Comparison of ENCODE assay signal across 18 cellular contexts in genomic region chr10:123297175-123297574, GRCh38.
DNase-seq lines count a peak whose midpoint lies in the region; ATAC-seq and TF ChIP-seq lines count a peak whose summit lies in the region.
"Had no signal": no experiment of that assay in that cellular context is flagged by ENCODE, and none has a peak within 500 bp of the region (broad histone marks: within the 10 kb centered on the region; RNA-seq: fewer than 3 reads in every experiment).

No MANE protein-coding gene starts in this region.

- H3K36me3 ChIP-seq in HEK293 (ENCODE audit: control insufficient read depth in 2 of 2, insufficient read depth in 1 of 2, low read length in 2 of 2) (no peaks in the 10 kb centered on the region), HAP-1 (replicated peaks) (no peaks in the 10 kb centered on the region)
- H3K36me3 ChIP-seq: BE2C had no signal

- peaks cover 0 to 2% of the 10 kb centered on the region in 2 donors for H3K36me3 Mint-ChIP-seq in activated naive CD4-positive, alpha-beta T cell treated with anti-CD3 and anti-CD28 coated beads, Interleukin-2, amount 50 U/mL, for 72 hours

- ATAC-seq in activated naive CD4-positive, alpha-beta T cell treated with anti-CD3 and anti-CD28 coated beads, Interleukin-2, amount 50 U/mL, for 72 hours = no peak

- H3K4me1 ChIP-seq in HEK293 (ENCODE audit: control insufficient read depth, insufficient read depth, low read length) = peaks cover 4% of the 10 kb centered on the region; the same call in 1 of the 2 replicates
- no peaks in the 10 kb centered on the region for H3K4me1 ChIP-seq in HAP-1
- H3K4me1 ChIP-seq: Caco-2 had no signal

- H3K27ac Mint-ChIP-seq in activated naive CD4-positive, alpha-beta T cell treated with anti-CD3 and anti-CD28 coated beads, Interleukin-2, amount 50 U/mL, for 72 hours = no peak overlapping the region
- H3K27ac Mint-ChIP-seq: CD4-positive, alpha-beta T cell; HFFc6 had no signal

- TF ChIP-seq CTCF in HEK293 (tag by site-specific recombination; IDR thresholded peaks at IDR 0.05) = no peak

- H3K9me3 ChIP-seq in HEK293 (ENCODE audit: control insufficient read depth, insufficient read depth, low read depth, low read length) = no peaks in the 10 kb centered on the region
- no peaks in the 10 kb centered on the region for H3K9me3 ChIP-seq in HAP-1
- H3K9me3 ChIP-seq: BE2C, Caco-2 had no signal

- H3K27ac ChIP-seq in HEK293 (ENCODE audit: extremely low read depth, low read depth, low read length) = no peak overlapping the region
- H3K27ac ChIP-seq: GM23248 had no signal

- in situ Hi-C loops in HAP-1 (cut with MboI; ENCODE audit: low sequenced_read_pairs) = no loop called here

- peaks cover 0 to 10% of the 10 kb centered on the region in 2 donors for H3K9me3 Mint-ChIP-seq in activated naive CD4-positive, alpha-beta T cell treated with anti-CD3 and anti-CD28 coated beads, Interleukin-2, amount 50 U/mL, for 72 hours
- H3K9me3 Mint-ChIP-seq: CD4-positive, alpha-beta T cell had no signal

- H3K27me3 ChIP-seq in HAP-1 (ENCODE audit: low read depth) = no peaks in the 10 kb centered on the region
- H3K27me3 ChIP-seq: BE2C had no signal

- DNase-seq in MV-4-11 (lab: John Stamatoyannopoulos, UW) = peak; percentile 61
- DNase-seq in left kidney (ENCODE audit: low read depth, low spot score) = peak; percentile 40
- DNase-seq in activated naive CD4-positive, alpha-beta T cell treated with anti-CD3 and anti-CD28 coated beads, Interleukin-2, amount 50 U/mL, for 72 hours (ENCODE audit: low spot score in 2 of 2) = no peak
- no peak for DNase-seq in DMS53 treated with DMSO at 0.1 percent for 48 hours (lab: John Stamatoyannopoulos, UW; ENCODE audit: unreplicated experiment)
- DNase-seq in NK-92 treated with Interleukin-12 subunit alpha and Interleukin-12 subunit beta, amount 100 ng/mL, for 24 hours (lab: John Stamatoyannopoulos, UW) = no peak
- no peak for DNase-seq in HAP-1 (ENCODE audit: low spot score in 2 of 2)
- DNase-seq: ACHN; BE2C; C1 segment of cervical spinal cord; Caco-2; CD4-positive, alpha-beta T cell; DMS79; GDM1; GM23248; HCEC 1CT; HFFc6; KG1 had no signal

- CTCF ChIA-PET in HEK293 (lab: Yijun Ruan, JAX) = no interaction called here

- POLR2A ChIA-PET in HEK293 (lab: Yijun Ruan, JAX) = no interaction called here

- H3K4me3 ChIP-seq in HEK293 (ENCODE audit: low read depth, low read length) (no peak overlapping the region), HAP-1 (no peak overlapping the region)
- H3K4me3 ChIP-seq: GM23248 had no signal

TF ChIP-seq in HEK293, 187 proteins besides CTCF, POLR2A, EP300 and RAD21:
- TF ChIP-seq ATF2 (tag by site-specific recombination; IDR thresholded peaks at IDR 0.05; ENCODE audit: low read depth) (peak; percentile 66), ZSCAN23 (tag by site-specific recombination; IDR thresholded peaks at IDR 0.05) (no peak)

Comparison
In these comparisons a context has a peak if more than half of its experiments do, and no peak if none do; other contexts are left out.
1. DNase-seq: peak in MV-4-11 (single experiment) and left kidney (single experiment); none in activated naive CD4-positive, alpha-beta T cell treated with anti-CD3 and anti-CD28 coated beads, Interleukin-2, amount 50 U/mL, for 72 hours (0 of 2), DMS53 treated with DMSO at 0.1 percent for 48 hours (single experiment), NK-92 treated with Interleukin-12 subunit alpha and Interleukin-12 subunit beta, amount 100 ng/mL, for 24 hours (single experiment) and HAP-1 (0 of 2).